In genomic region chr3:191409791-191410359, GRCh38 we compare ENCODE assay signal across 30 cellular contexts. TPM values are rescaled to one million over a fixed set of nuclear protein-coding genes. Genes with fewer than 3 reads are reported as not detected.
"Had no signal": no experiment of that assay in that cellular context is flagged by ENCODE, and none has a peak within 500 bp of the region (broad histone marks: within the 10 kb centered on the region; RNA-seq: fewer than 3 reads in every experiment).

No MANE protein-coding gene starts in this region.

- H3K27ac ChIP-seq: adrenal gland, body of pancreas, esophagus muscularis mucosa, foreskin keratinocyte, gastrocnemius medialis, heart left ventricle had no signal

- H3K4me1 ChIP-seq: body of pancreas, esophagus muscularis mucosa, gastrocnemius medialis, heart left ventricle had no signal

- H3K4me3 ChIP-seq: adrenal gland, body of pancreas, esophagus muscularis mucosa, gastrocnemius medialis, heart left ventricle had no signal

- H3K27me3 ChIP-seq: adrenal gland, body of pancreas, esophagus muscularis mucosa, foreskin keratinocyte, gastrocnemius medialis, heart left ventricle had no signal

- FAIRE-seq: colon had no signal

- ATAC-seq: activated T-cell treated with anti-CD3 and anti-CD28 coated beads, Interleukin-2, amount 50 U/mL, for 4 hours; activated T-helper 17 cell treated with anti-CD3 and anti-CD28 coated beads, Interleukin-2, amount 50 U/mL, for 72 hours; body of pancreas; effector memory CD8-positive, alpha-beta T cell; foreskin keratinocyte; gastrocnemius medialis; heart left ventricle had no signal

- H3K9me3 ChIP-seq: adrenal gland, gastrocnemius medialis had no signal

- DNase-seq: activated CD4-positive, alpha-beta memory T cell treated with anti-CD3 and anti-CD28 coated beads, Interleukin-2, amount 10 ng/mL, durations not matched to agents 7 days and 5 days; activated CD4-positive, alpha-beta T cell treated with anti-CD3 and anti-CD28 coated beads for 1 hour; activated CD4-positive, alpha-beta T cell treated with anti-CD3 and anti-CD28 coated beads for 4 hours; activated CD4-positive, alpha-beta T cell treated with anti-CD3 and anti-CD28 coated beads, Interleukin-2, amount 10 ng/mL, durations not matched to agents 7 days and 5 days; activated CD4-positive, alpha-beta T cell treated with anti-CD3 and anti-CD28 coated beads, Interleukin-2, amount 50 U/mL, for 4 hours; activated CD8-positive, alpha-beta memory T cell treated with anti-CD3 and anti-CD28 coated beads, Interleukin-2, amount 50 U/mL, for 48 hours; activated effector memory CD4-positive, alpha-beta T cell treated with Interleukin-2 at 50 U/mL for 16 hours; activated gamma-delta T cell treated with Interleukin-2 at 50 U/mL for 16 hours; activated naive CD4-positive, alpha-beta T cell treated with anti-CD3 and anti-CD28 coated beads, Interleukin-2, amount 50 U/mL, for 16 hours; activated naive CD4-positive, alpha-beta T cell treated with Interleukin-2 at 50 U/mL for 16 hours; activated T-cell treated with anti-CD3 and anti-CD28 coated beads, Interleukin-2, amount 50 U/mL, for 4 hours; adrenal gland; amygdala; aorta; body of pancreas; caudate nucleus; cortex of kidney; dermis blood vessel endothelial cell; effector CD4-positive, alpha-beta T cell; effector memory CD8-positive, alpha-beta T cell; erythroblast; foreskin keratinocyte; gastrocnemius medialis; glutamatergic neuron; heart left ventricle; T-helper 2 cell had no signal

- H3K36me3 ChIP-seq: adrenal gland, esophagus muscularis mucosa, gastrocnemius medialis, heart left ventricle had no signal

RNA-seq across cellular contexts. Expression of gene PYDC2, which starts 51.1 kb away (rescaled TPM):
- total RNA-seq: activated CD4-positive, alpha-beta memory T cell treated with anti-CD3 and anti-CD28 coated beads, Interleukin-2, amount 10 ng/mL, durations not matched to agents 7 days and 5 days; activated CD4-positive, alpha-beta T cell treated with anti-CD3 and anti-CD28 coated beads, Interleukin-2, amount 10 ng/mL, durations not matched to agents 7 days and 5 days; activated T-cell treated with anti-CD3 and anti-CD28 coated beads, Interleukin-2, amount 50 U/mL, for 4 hours; activated T-helper 17 cell treated with anti-CD3 and anti-CD28 coated beads, Interleukin-2, amount 50 U/mL, for 72 hours; aorta; body of pancreas; chondrocyte; dermis blood vessel endothelial cell; esophagus muscularis mucosa; foreskin keratinocyte; gastrocnemius medialis; heart left ventricle had no signal
- polyA plus RNA-seq: adrenal gland, aorta, foreskin keratinocyte, heart left ventricle had no signal
